In genomic region chr7:13834328-13834761, GRCh38 we compare ENCODE assay signal across 22 cellular contexts.
A peak's percentile ranks its signal among the peaks of the same experiment; 100 is the strongest.
DNase-seq lines count a peak whose midpoint lies in the region; ATAC-seq and TF ChIP-seq lines count a peak whose summit lies in the region.
"Had no signal": no experiment of that assay in that cellular context is flagged by ENCODE, and none has a peak within 500 bp of the region (broad histone marks: within the 10 kb centered on the region; RNA-seq: fewer than 3 reads in every experiment).

No MANE protein-coding gene starts in this region.

- H3K27me3 Mint-ChIP-seq in activated T-cell treated with anti-CD3 and anti-CD28 coated beads, Interleukin-2, amount 50 U/mL, for 72 hours (ENCODE audit: low read depth), result no peaks in the 10 kb centered on the region
- H3K27me3 Mint-ChIP-seq: stimulated activated naive CD8-positive, alpha-beta T cell treated with anti-CD3 and anti-CD28 coated beads, Interleukin-15, Interleukin-2, amounts not matched to agents 100 ng/mL and 50 ng/mL, for 24 hours had no signal

- no peaks in the 10 kb centered on the region for H3K36me3 Mint-ChIP-seq in activated T-cell treated with anti-CD3 and anti-CD28 coated beads, Interleukin-2, amount 50 U/mL, for 72 hours (ENCODE audit: insufficient read depth in 2 of 2)
- H3K36me3 Mint-ChIP-seq: CD14-positive monocyte had no signal

- DNase-seq in Right ventricle myocardium superior (no peak), right atrium auricular region (ENCODE audit: low spot score) (no peak), cerebellar cortex (ENCODE audit: low spot score) (peak; percentile 58), smooth muscle cell (lab: John Stamatoyannopoulos, UW; ENCODE audit: unreplicated experiment) (no peak)
- DNase-seq in activated T-cell treated with anti-CD3 and anti-CD28 coated beads, Interleukin-2, amount 50 U/mL, for 72 hours, result no peak
- DNase-seq: activated effector memory CD4-positive, alpha-beta T cell treated with Interleukin-2 at 50 U/mL for 16 hours; adrenal gland; DMS153; effector CD4-positive, alpha-beta T cell; left colon; MV-4-11; occipital lobe; stimulated activated CD4-positive, alpha-beta T cell treated with anti-CD3 and anti-CD28 coated beads, Interleukin-1b, Interleukin-23, amount 100 ng/mL, for 48 hours; T-helper 9 cell; upper lobe of left lung had no signal

- intact Hi-C loops in Right ventricle myocardium superior (cut with DNase I), result no loop called here

- WGBS in smooth muscle cell (ENCODE audit: low lambda C conversion rate), result 32% methylated on average over 6 of the region's 6 CpGs

- H3K4me1 Mint-ChIP-seq in activated T-cell treated with anti-CD3 and anti-CD28 coated beads, Interleukin-2, amount 50 U/mL, for 72 hours (ENCODE audit: low read depth), result no peaks in the 10 kb centered on the region
- H3K4me1 Mint-ChIP-seq: CD14-positive monocyte had no signal

- no peak overlapping the region for H3K4me3 ChIP-seq in right atrium auricular region
- H3K4me3 ChIP-seq in iPS-20b (ENCODE audit: low read length), result no peak overlapping the region
- no peak overlapping the region for H3K4me3 ChIP-seq in smooth muscle cell
- H3K4me3 ChIP-seq: adrenal gland, upper lobe of left lung had no signal

- no peaks in the 10 kb centered on the region for H3K9me3 ChIP-seq in right atrium auricular region
- H3K9me3 ChIP-seq in iPS-20b (ENCODE audit: insufficient read depth, low read depth, low read length), result no peaks in the 10 kb centered on the region
- H3K9me3 ChIP-seq in smooth muscle cell (replicated peaks; ENCODE audit: low read depth), result no peaks in the 10 kb centered on the region
- H3K9me3 ChIP-seq: adrenal gland, upper lobe of left lung had no signal

- H4K20me1 ChIP-seq in smooth muscle cell (ENCODE audit: low read depth), result no peaks in the 10 kb centered on the region

- H3K27ac Mint-ChIP-seq in activated T-cell treated with anti-CD3 and anti-CD28 coated beads, Interleukin-2, amount 50 U/mL, for 72 hours, result no peak overlapping the region
- H3K27ac Mint-ChIP-seq: CD14-positive monocyte; stimulated activated naive CD8-positive, alpha-beta T cell treated with anti-CD3 and anti-CD28 coated beads, Interleukin-15, Interleukin-2, amounts not matched to agents 100 ng/mL and 50 ng/mL, for 24 hours had no signal

- H3K36me3 ChIP-seq in right atrium auricular region (no peaks in the 10 kb centered on the region), iPS-20b (ENCODE audit: insufficient read depth, low read depth, low read length) (no peaks in the 10 kb centered on the region), smooth muscle cell (ENCODE audit: low read depth) (no peaks in the 10 kb centered on the region)
- H3K36me3 ChIP-seq: adrenal gland, upper lobe of left lung had no signal

- peaks cover 0 to 1% of the 10 kb centered on the region in 2 donors for H3K9me3 Mint-ChIP-seq in activated T-cell treated with anti-CD3 and anti-CD28 coated beads, Interleukin-2, amount 50 U/mL, for 72 hours
- H3K9me3 Mint-ChIP-seq: central memory CD8-positive, alpha-beta T cell; stimulated activated naive CD8-positive, alpha-beta T cell treated with anti-CD3 and anti-CD28 coated beads, Interleukin-15, Interleukin-2, amounts not matched to agents 100 ng/mL and 50 ng/mL, for 24 hours had no signal

- no peak overlapping the region for H3K4me3 Mint-ChIP-seq in activated T-cell treated with anti-CD3 and anti-CD28 coated beads, Interleukin-2, amount 50 U/mL, for 72 hours
- H3K4me3 Mint-ChIP-seq: CD14-positive monocyte; central memory CD8-positive, alpha-beta T cell; stimulated activated naive CD8-positive, alpha-beta T cell treated with anti-CD3 and anti-CD28 coated beads, Interleukin-15, Interleukin-2, amounts not matched to agents 100 ng/mL and 50 ng/mL, for 24 hours had no signal

- TF ChIP-seq CTCF in right atrium auricular region (IDR thresholded peaks at IDR 0.05), result no peak
- TF ChIP-seq CTCF in smooth muscle cell (IDR thresholded peaks at IDR 0.05; ENCODE audit: borderline replicate concordance, insufficient read depth, poor library complexity, severe bottlenecking), result no peak

- peak overlapping the region in 1 of 2 donors; percentile 64 for H3K27ac ChIP-seq in right atrium auricular region
- no peak overlapping the region for H3K27ac ChIP-seq in iPS-20b (ENCODE audit: low read length)
- H3K27ac ChIP-seq in smooth muscle cell (ENCODE audit: low read depth), result peak overlapping the region; percentile 31
- H3K27ac ChIP-seq: adrenal gland, upper lobe of left lung had no signal

- ATAC-seq in Right ventricle myocardium superior (ENCODE audit: poor library complexity) (peak; percentile 81), HG02885 (IDR thresholded peaks at IDR 0.05; ENCODE audit: poor library complexity, unreplicated experiment) (no peak), GM18502 (IDR thresholded peaks at IDR 0.05; ENCODE audit: poor library complexity, unreplicated experiment) (no peak)
- no peak for ATAC-seq in activated T-cell treated with anti-CD3 and anti-CD28 coated beads, Interleukin-2, amount 50 U/mL, for 72 hours (replicated peaks in 1 of 2)
- ATAC-seq: left colon, sciatic nerve had no signal

- no peaks in the 10 kb centered on the region for H3K79me2 ChIP-seq in smooth muscle cell (ENCODE audit: low read depth)

- H3K4me2 ChIP-seq in smooth muscle cell, result peak overlapping the region; percentile 30

- peak overlapping the region; percentile 54 for H2AFZ ChIP-seq in smooth muscle cell (ENCODE audit: low read depth)

- H3K4me1 ChIP-seq in right atrium auricular region (peaks cover 0 to 24% of the 10 kb centered on the region in 2 donors), iPS-20b (ENCODE audit: insufficient read depth, low read length) (peaks cover 34% of the 10 kb centered on the region), smooth muscle cell (ENCODE audit: low read depth) (peaks cover 42% of the 10 kb centered on the region)
- H3K4me1 ChIP-seq: adrenal gland, upper lobe of left lung had no signal

- H3K9ac ChIP-seq in iPS-20b (ENCODE audit: low read depth, low read length) (peak overlapping the region; percentile 58; the same call in 1 of the 2 replicates), smooth muscle cell (ENCODE audit: low read depth) (no peak overlapping the region)

- H3K27me3 ChIP-seq in right atrium auricular region, result no peaks in the 10 kb centered on the region
- no peaks in the 10 kb centered on the region for H3K27me3 ChIP-seq in iPS-20b (ENCODE audit: insufficient read depth, low read length)
- no peaks in the 10 kb centered on the region for H3K27me3 ChIP-seq in smooth muscle cell (ENCODE audit: low read depth)
- H3K27me3 ChIP-seq: adrenal gland, upper lobe of left lung had no signal

- no peaks in the 10 kb centered on the region for H3F3A ChIP-seq in smooth muscle cell (ENCODE audit: low read depth)
